23 cellular contexts compared by ENCODE assay signal in genomic region chr4:74537459-74537858, GRCh38.
"Had no signal": no experiment of that assay in that cellular context is flagged by ENCODE, and none has a peak within 500 bp of the region (broad histone marks: within the 10 kb centered on the region; RNA-seq: fewer than 3 reads in every experiment).

No MANE protein-coding gene starts in this region.

- H3K27ac ChIP-seq: breast epithelium, left lung, neutrophil, right atrium auricular region, transverse colon had no signal

- DNase-seq: activated CD4-positive, alpha-beta T cell treated with anti-CD3 and anti-CD28 coated beads for 48 hours; activated CD8-positive, alpha-beta memory T cell treated with anti-CD3 and anti-CD28 coated beads, Interleukin-2, amount 50 U/mL, for 48 hours; activated CD8-positive, alpha-beta T cell treated with anti-CD3 and anti-CD28 coated beads, Interleukin-2, amount 10 ng/mL, durations not matched to agents 7 days and 5 days; activated naive CD4-positive, alpha-beta T cell; activated naive CD8-positive, alpha-beta T cell treated with anti-CD3 and anti-CD28 coated beads, Interleukin-2, amount 10 ng/mL, durations not matched to agents 7 days and 5 days; aorta; dermis blood vessel endothelial cell; effector memory CD8-positive, alpha-beta T cell; left lung; naive thymus-derived CD8-positive, alpha-beta T cell; posterior cingulate gyrus; small intestine; stimulated activated CD4-positive, alpha-beta T cell treated with anti-CD3 and anti-CD28 coated beads, Interleukin-4, amount 100 ng/mL, for 4 hours; stimulated activated CD8-positive, alpha-beta memory T cell treated with anti-CD3 and anti-CD28 coated beads, Interleukin-4, amount 100 ng/mL, for 48 hours; stimulated activated naive CD4-positive, alpha-beta T cell treated with Interleukin-2 at 50 U/mL for 16 hours; substantia nigra; T-helper 17 cell; transverse colon had no signal

- H3K4me3 ChIP-seq: breast epithelium, left lung, right atrium auricular region, transverse colon had no signal

- H3K36me3 ChIP-seq: breast epithelium, left lung, neutrophil, right atrium auricular region, transverse colon had no signal

- H3K4me3 Mint-ChIP-seq: activated CD8-positive, alpha-beta T cell treated with anti-CD3 and anti-CD28 coated beads, Interleukin-2, amount 10 ng/mL, durations not matched to agents 7 days and 5 days; activated naive CD8-positive, alpha-beta T cell treated with anti-CD3 and anti-CD28 coated beads, Interleukin-2, amount 10 ng/mL, durations not matched to agents 7 days and 5 days; effector memory CD8-positive, alpha-beta T cell; memory B cell; naive thymus-derived CD8-positive, alpha-beta T cell; T-helper 17 cell; WTC11 had no signal

- H3K27ac Mint-ChIP-seq: activated CD8-positive, alpha-beta T cell treated with anti-CD3 and anti-CD28 coated beads, Interleukin-2, amount 10 ng/mL, durations not matched to agents 7 days and 5 days; activated naive CD8-positive, alpha-beta T cell treated with anti-CD3 and anti-CD28 coated beads, Interleukin-2, amount 10 ng/mL, durations not matched to agents 7 days and 5 days; effector memory CD8-positive, alpha-beta T cell; memory B cell; naive thymus-derived CD8-positive, alpha-beta T cell; T-helper 17 cell; WTC11 had no signal

- H3K4me1 ChIP-seq: breast epithelium, right atrium auricular region had no signal

- FAIRE-seq: small intestine had no signal

- ATAC-seq: activated CD8-positive, alpha-beta T cell treated with anti-CD3 and anti-CD28 coated beads, Interleukin-2, amount 10 ng/mL, durations not matched to agents 7 days and 5 days; effector memory CD8-positive, alpha-beta T cell; left lung; naive thymus-derived CD8-positive, alpha-beta T cell; T-helper 17 cell; WTC11 had no signal

- H3K4me1 Mint-ChIP-seq: activated naive CD8-positive, alpha-beta T cell treated with anti-CD3 and anti-CD28 coated beads, Interleukin-2, amount 10 ng/mL, durations not matched to agents 7 days and 5 days; WTC11 had no signal

- H3K36me3 Mint-ChIP-seq: activated naive CD8-positive, alpha-beta T cell treated with anti-CD3 and anti-CD28 coated beads, Interleukin-2, amount 10 ng/mL, durations not matched to agents 7 days and 5 days; memory B cell; naive thymus-derived CD8-positive, alpha-beta T cell; WTC11 had no signal

- H3K27me3 ChIP-seq: breast epithelium, left lung, neutrophil, right atrium auricular region, transverse colon had no signal

- H3K9me3 ChIP-seq: breast epithelium, left lung, neutrophil, right atrium auricular region, transverse colon had no signal

- H3K9me3 Mint-ChIP-seq: activated naive CD8-positive, alpha-beta T cell treated with anti-CD3 and anti-CD28 coated beads, Interleukin-2, amount 10 ng/mL, durations not matched to agents 7 days and 5 days; effector memory CD8-positive, alpha-beta T cell; memory B cell; naive thymus-derived CD8-positive, alpha-beta T cell; WTC11 had no signal
